Comparison of ENCODE assay signal across 2 cellular contexts in genomic region chr2:238294046-238294392, GRCh38.
TF ChIP-seq lines count a peak whose summit lies in the region.

No MANE protein-coding gene starts in this region.

TF ChIP-seq in WTC11, 78 proteins besides CTCF, POLR2A, EP300 and RAD21 (continued from another document):
- no peak for TF ChIP-seq PRDM15 (CRISPR knock-in tag; IDR thresholded peaks at IDR 0.05)
- no peak for TF ChIP-seq E2F5 (CRISPR knock-in tag; IDR thresholded peaks at IDR 0.05)
- no peak for TF ChIP-seq ATF6 (CRISPR knock-in tag; IDR thresholded peaks at IDR 0.05)
- TF ChIP-seq HMGXB4 (CRISPR knock-in tag; IDR thresholded peaks at IDR 0.05), result no peak

TF ChIP-seq in liver, 16 proteins besides CTCF, POLR2A, EP300 and RAD21 (continued from another document):
- no peak for TF ChIP-seq REST (IDR thresholded peaks at IDR 0.05)
- TF ChIP-seq TAF1 (conservative IDR thresholded peaks at IDR 0.05), result no peak
- no peak for TF ChIP-seq ATF3 (IDR thresholded peaks at IDR 0.05)
- TF ChIP-seq HNF4A (conservative IDR thresholded peaks at IDR 0.05), result no peak
- TF ChIP-seq JUND (IDR thresholded peaks at IDR 0.05), result no peak
- no peak for TF ChIP-seq GABPA (IDR thresholded peaks at IDR 0.05 in 1 of 2, conservative IDR thresholded peaks at IDR 0.05 in 1 of 2)
- no peak for TF ChIP-seq MAX (IDR thresholded peaks at IDR 0.05)
